12 cellular contexts compared by ENCODE assay signal in genomic region chr22:27895600-27895999, GRCh38. TPM values are rescaled to one million over a fixed set of nuclear protein-coding genes. Genes with fewer than 3 reads are reported as not detected.
DNase-seq lines count a peak whose midpoint lies in the region; ATAC-seq, FAIRE-seq and TF ChIP-seq lines count a peak whose summit lies in the region.
"Had no signal": no experiment of that assay in that cellular context is flagged by ENCODE, and none has a peak within 500 bp of the region (broad histone marks: within the 10 kb centered on the region; RNA-seq: fewer than 3 reads in every experiment).

No MANE protein-coding gene starts in this region.

- no peak overlapping the region for H3K27ac ChIP-seq in astrocyte (ENCODE audit: low read depth, low read length)
- no peak overlapping the region for H3K27ac ChIP-seq in PC-9

- H3K36me3 ChIP-seq in astrocyte (ENCODE audit: insufficient read depth, low read length) = peaks cover 58% of the 10 kb centered on the region
- peaks cover 50% of the 10 kb centered on the region for H3K36me3 ChIP-seq in PC-9 (ENCODE audit: low read depth)

- H3K4me1 Mint-ChIP-seq in astrocyte (ENCODE audit: low read depth, unreplicated experiment) = peaks cover 5% of the 10 kb centered on the region
- H3K4me1 Mint-ChIP-seq in activated T-helper 1 cell treated with anti-CD3 and anti-CD28 coated beads, Interleukin-12 subunit alpha, Interleukin-12 subunit beta, Interleukin-2, Interleukin-4 antibody, amounts not matched to agents 30 ng/mL and 10 ng/mL and 1 ng/mL, durations not matched to agents 14 hours and 24 hours and 36 hours (ENCODE audit: low read depth) = peaks cover 28% of the 10 kb centered on the region

- no peak for TF ChIP-seq CTCF in astrocyte (IDR thresholded peaks at IDR 0.05; ENCODE audit: insufficient read depth, low read depth, low read length)
- no peak for TF ChIP-seq CTCF in PC-9 (conservative IDR thresholded peaks at IDR 0.05)

- H3K4me3 Mint-ChIP-seq in astrocyte (ENCODE audit: unreplicated experiment) = no peak overlapping the region
- no peak overlapping the region for H3K4me3 Mint-ChIP-seq in activated T-helper 1 cell treated with anti-CD3 and anti-CD28 coated beads, Interleukin-12 subunit alpha, Interleukin-12 subunit beta, Interleukin-2, Interleukin-4 antibody, amounts not matched to agents 30 ng/mL and 10 ng/mL and 1 ng/mL, durations not matched to agents 14 hours and 24 hours and 36 hours
- H3K4me3 Mint-ChIP-seq: activated naive CD4-positive, alpha-beta T cell treated with anti-CD3 and anti-CD28 coated beads for 36 hours had no signal

- POLR2A ChIA-PET in PC-9 (lab: Charles Lee; ENCODE audit: unreplicated experiment) = no interaction called here

- no peaks in the 10 kb centered on the region for H3K9me3 ChIP-seq in astrocyte (ENCODE audit: insufficient read depth, low read depth, low read length)
- H3K9me3 ChIP-seq in PC-9 (ENCODE audit: insufficient read depth, low read depth) = no peaks in the 10 kb centered on the region

- no peak for DNase-seq in astrocyte (ENCODE audit: low read depth)
- DNase-seq in activated T-helper 1 cell treated with anti-CD3 and anti-CD28 coated beads, Interleukin-12 subunit alpha, Interleukin-12 subunit beta, Interleukin-2, Interleukin-4 antibody, amounts not matched to agents 30 ng/mL and 10 ng/mL and 1 ng/mL, durations not matched to agents 14 hours and 24 hours and 36 hours (ENCODE audit: low spot score) = no peak
- no peak for DNase-seq in stimulated activated CD8-positive, alpha-beta memory T cell treated with anti-CD3 and anti-CD28 coated beads, Interleukin-4, amount 100 ng/mL, for 48 hours
- no peak for DNase-seq in PC-9
- no peak for DNase-seq in KBM-7
- DNase-seq: activated naive CD4-positive, alpha-beta T cell treated with anti-CD3 and anti-CD28 coated beads for 36 hours; hippocampal formation; NCI-H1092 treated with DMSO at 0.1 percent for 48 hours had no signal

- CTCF ChIA-PET in PC-9 (lab: Charles Lee) = no interaction called here

- H3K36me3 Mint-ChIP-seq in astrocyte (ENCODE audit: low read depth, unreplicated experiment) = peaks cover 23% of the 10 kb centered on the region
- peaks cover 53% of the 10 kb centered on the region for H3K36me3 Mint-ChIP-seq in activated T-helper 1 cell treated with anti-CD3 and anti-CD28 coated beads, Interleukin-12 subunit alpha, Interleukin-12 subunit beta, Interleukin-2, Interleukin-4 antibody, amounts not matched to agents 30 ng/mL and 10 ng/mL and 1 ng/mL, durations not matched to agents 14 hours and 24 hours and 36 hours (ENCODE audit: low read depth)

- peak; percentile 20 for FAIRE-seq in astrocyte (lab: Jason Lieb, UNC)
- FAIRE-seq: TTC549 had no signal

- no peaks in the 10 kb centered on the region for H3K9me2 ChIP-seq in PC-9 (ENCODE audit: insufficient read depth)

- H3K4me3 ChIP-seq in astrocyte (ENCODE audit: insufficient read depth, low read depth, low read length) = no peak overlapping the region
- no peak overlapping the region for H3K4me3 ChIP-seq in PC-9

- intact Hi-C loops in activated T-helper 1 cell treated with anti-CD3 and anti-CD28 coated beads, Interleukin-12 subunit alpha, Interleukin-12 subunit beta, Interleukin-2, Interleukin-4 antibody, amounts not matched to agents 30 ng/mL and 10 ng/mL and 1 ng/mL, durations not matched to agents 14 hours and 24 hours and 36 hours (cut with micrococcal nuclease) = no loop called here
- intact Hi-C loops in PC-9 (cut with micrococcal nuclease; ENCODE audit: unreplicated experiment) = no loop called here

- no TSS peak for BruUV-seq in PC-9 (replicated peaks; lab: Mats Ljungman, UMichigan)

- no peak overlapping the region for H2AFZ ChIP-seq in astrocyte (ENCODE audit: low read depth, low read length)
- H2AFZ ChIP-seq in PC-9 = no peak overlapping the region

- no peaks in the 10 kb centered on the region for H3K27me3 Mint-ChIP-seq in astrocyte (ENCODE audit: low read depth, unreplicated experiment)
- H3K27me3 Mint-ChIP-seq in activated T-helper 1 cell treated with anti-CD3 and anti-CD28 coated beads, Interleukin-12 subunit alpha, Interleukin-12 subunit beta, Interleukin-2, Interleukin-4 antibody, amounts not matched to agents 30 ng/mL and 10 ng/mL and 1 ng/mL, durations not matched to agents 14 hours and 24 hours and 36 hours (ENCODE audit: insufficient read depth) = no peaks in the 10 kb centered on the region

- peaks cover 44% of the 10 kb centered on the region for H4K20me1 ChIP-seq in astrocyte (ENCODE audit: insufficient read depth, low read length)
- H4K20me1 ChIP-seq in PC-9 (ENCODE audit: insufficient read depth) = peaks cover 27% of the 10 kb centered on the region

- H3K4me1 ChIP-seq in astrocyte (ENCODE audit: insufficient read depth, low read length) (no peaks in the 10 kb centered on the region), PC-9 (replicated peaks; ENCODE audit: insufficient read depth) (no peaks in the 10 kb centered on the region)

- no peak overlapping the region for H3K27ac Mint-ChIP-seq in astrocyte (ENCODE audit: unreplicated experiment)
- no peak overlapping the region for H3K27ac Mint-ChIP-seq in activated T-helper 1 cell treated with anti-CD3 and anti-CD28 coated beads, Interleukin-12 subunit alpha, Interleukin-12 subunit beta, Interleukin-2, Interleukin-4 antibody, amounts not matched to agents 30 ng/mL and 10 ng/mL and 1 ng/mL, durations not matched to agents 14 hours and 24 hours and 36 hours
- H3K27ac Mint-ChIP-seq: activated naive CD4-positive, alpha-beta T cell treated with anti-CD3 and anti-CD28 coated beads for 36 hours had no signal

- H3K27me3 ChIP-seq in astrocyte (ENCODE audit: insufficient read depth, low read length) (no peaks in the 10 kb centered on the region), PC-9 (ENCODE audit: insufficient read depth, low read depth) (no peaks in the 10 kb centered on the region)

- H3K9ac ChIP-seq in astrocyte (ENCODE audit: low read length) = no peak overlapping the region

- H3F3A ChIP-seq in PC-9 (ENCODE audit: insufficient read depth, low read depth) = no peaks in the 10 kb centered on the region

- peaks cover 68% of the 10 kb centered on the region for H3K79me2 ChIP-seq in astrocyte (ENCODE audit: insufficient read depth, low read length)
- peaks cover 6% of the 10 kb centered on the region; the same call in 1 of the 2 replicates for H3K79me2 ChIP-seq in PC-9 (ENCODE audit: low read depth)

- in situ Hi-C loops in KBM-7 (cut with MboI; ENCODE audit: low pct_unique_long_range_greater_than_20kb, low sequenced_read_pairs) = loop anchor here (25.0 kb wide), 1 partner anchor 692 kb away; no protein-coding TSS in a partner anchor

- no peaks in the 10 kb centered on the region for H3K9me3 Mint-ChIP-seq in astrocyte (ENCODE audit: unreplicated experiment)
- H3K9me3 Mint-ChIP-seq in activated T-helper 1 cell treated with anti-CD3 and anti-CD28 coated beads, Interleukin-12 subunit alpha, Interleukin-12 subunit beta, Interleukin-2, Interleukin-4 antibody, amounts not matched to agents 30 ng/mL and 10 ng/mL and 1 ng/mL, durations not matched to agents 14 hours and 24 hours and 36 hours = no peaks in the 10 kb centered on the region
- H3K9me3 Mint-ChIP-seq: activated naive CD4-positive, alpha-beta T cell treated with anti-CD3 and anti-CD28 coated beads for 36 hours had no signal

- no peak overlapping the region for H3K4me2 ChIP-seq in astrocyte (ENCODE audit: low read length)
- H3K4me2 ChIP-seq in PC-9 = no peak overlapping the region

- ATAC-seq in GM18511 (IDR thresholded peaks at IDR 0.05; ENCODE audit: unreplicated experiment) (peak; percentile 95), GM19455 (IDR thresholded peaks at IDR 0.05; ENCODE audit: unreplicated experiment) (peak; percentile 91), HG02973 (IDR thresholded peaks at IDR 0.05; ENCODE audit: unreplicated experiment) (peak; percentile 94)

RNA-seq across cellular contexts. Expression of gene PITPNB, which starts 23.5 kb away (rescaled TPM):
- total RNA-seq in astrocyte (90.0 and 90.6 TPM in 2 replicates), PC-9 (2021) (37.1 and 49.6 TPM in 2 replicates)
- total RNA-seq in activated T-helper 1 cell treated with anti-CD3 and anti-CD28 coated beads, Interleukin-12 subunit alpha, Interleukin-12 subunit beta, Interleukin-2, Interleukin-4 antibody, amounts not matched to agents 30 ng/mL and 10 ng/mL and 1 ng/mL, durations not matched to agents 14 hours and 24 hours and 36 hours = 153 and 154 TPM in 2 replicates
